21 cellular contexts compared by ENCODE assay signal in genomic region chr1:68221001-68221970, GRCh38. TPM values are rescaled to one million over a fixed set of nuclear protein-coding genes. Genes with fewer than 3 reads are reported as not detected.
DNase-seq lines count a peak whose midpoint lies in the region; TF ChIP-seq lines count a peak whose summit lies in the region.
"Had no signal": no experiment of that assay in that cellular context is flagged by ENCODE, and none has a peak within 500 bp of the region (broad histone marks: within the 10 kb centered on the region; RNA-seq: fewer than 3 reads in every experiment).

No MANE protein-coding gene starts in this region.

- H3K36me3 Mint-ChIP-seq in nephron (ENCODE audit: low read depth), result peaks cover 5% of the 10 kb centered on the region
- H3K36me3 Mint-ChIP-seq: activated CD8-positive, alpha-beta memory T cell treated with anti-CD3 and anti-CD28 coated beads, Interleukin-2, amount 10 ng/mL, durations not matched to agents 7 days and 5 days had no signal

- TF ChIP-seq POLR2A in transverse colon (IDR thresholded peaks at IDR 0.05), result no peak

- H3K27ac Mint-ChIP-seq in nephron, result peak overlapping the region; percentile 61 to 93 (median 80)
- H3K27ac Mint-ChIP-seq: activated CD8-positive, alpha-beta memory T cell treated with anti-CD3 and anti-CD28 coated beads, Interleukin-2, amount 10 ng/mL, durations not matched to agents 7 days and 5 days; activated T-helper 17 cell treated with anti-CD3 and anti-CD28 coated beads, Interleukin-2, amount 50 U/mL, for 72 hours had no signal

- DNase-seq in RWPE1 (ENCODE audit: low spot score), result peak; percentile 42
- DNase-seq in transverse colon, result no peak
- DNase-seq in DMS 273 (lab: John Stamatoyannopoulos, UW; ENCODE audit: unreplicated experiment), result no peak
- DNase-seq in middle frontal gyrus (ENCODE audit: extremely low spot score, low spot score), result no peak
- no peak for DNase-seq in 8988T
- DNase-seq in NCI-H2107 treated with DMSO at 0.1 percent for 48 hours (lab: John Stamatoyannopoulos, UW; ENCODE audit: unreplicated experiment), result no peak
- DNase-seq: activated CD4-positive, alpha-beta T cell treated with anti-CD3 and anti-CD28 coated beads for 4 hours; activated CD8-positive, alpha-beta memory T cell treated with anti-CD3 and anti-CD28 coated beads, Interleukin-2, amount 10 ng/mL, durations not matched to agents 7 days and 5 days; BE2C; central memory CD4-positive, alpha-beta T cell; effector CD4-positive, alpha-beta T cell; kidney glomerular epithelial cell; NCI-H1436 treated with DMSO at 0.1 percent for 48 hours; pancreas; Peyer's patch; stimulated activated CD4-positive, alpha-beta T cell treated with anti-CD3 and anti-CD28 coated beads, Interleukin-4, amount 100 ng/mL, for 1 hour; substantia nigra had no signal

- H3K9me3 Mint-ChIP-seq in nephron, result no peaks in the 10 kb centered on the region
- H3K9me3 Mint-ChIP-seq: activated T-helper 17 cell treated with anti-CD3 and anti-CD28 coated beads, Interleukin-2, amount 50 U/mL, for 72 hours had no signal

- H3K27me3 ChIP-seq in esophagus (ENCODE audit: control insufficient read depth in 1 of 2, insufficient read depth in 2 of 2, low read length in 2 of 2) (no peaks in the 10 kb centered on the region), transverse colon (no peaks in the 10 kb centered on the region)
- H3K27me3 ChIP-seq: BE2C, pancreas, Peyer's patch had no signal

- H3K27ac ChIP-seq in RWPE1, result no peak overlapping the region
- peak overlapping the region; percentile 67 to 83 for H3K27ac ChIP-seq in esophagus (ENCODE audit: low read depth in 2 of 2, low read length in 1 of 2)
- H3K27ac ChIP-seq in transverse colon, result peak overlapping the region; percentile 18 to 53 (median 51)
- H3K27ac ChIP-seq: Peyer's patch had no signal

- H3K4me3 ChIP-seq in esophagus (ENCODE audit: low read depth in 1 of 2, low read length in 2 of 2) (no peak overlapping the region), transverse colon (no peak overlapping the region)
- H3K4me3 ChIP-seq: pancreas, Peyer's patch, skin epidermis had no signal

- TF ChIP-seq CTCF in RWPE1 (conservative IDR thresholded peaks at IDR 0.05; ENCODE audit: low read depth), result no peak
- no peak for TF ChIP-seq CTCF in nephron (IDR thresholded peaks at IDR 0.05; ENCODE audit: unreplicated experiment in 3 of 3)
- no peak for TF ChIP-seq CTCF in transverse colon (IDR thresholded peaks at IDR 0.05)

- H3K4me1 ChIP-seq in esophagus (ENCODE audit: control insufficient read depth in 2 of 2, insufficient read depth in 2 of 2, low read length in 1 of 2) (peaks cover 0 to 2% of the 10 kb centered on the region in 2 donors), transverse colon (peaks cover 0 to 42% (median 16%) of the 10 kb centered on the region in 4 donors)
- H3K4me1 ChIP-seq: BE2C had no signal

- POLR2A ChIA-PET in RWPE1 (lab: Yijun Ruan, JAX; ENCODE audit: low non-redundant PET), result interaction anchor here (1.0 kb wide), 1 partner anchor 9 kb away, joined by 3 read pairs; no protein-coding TSS in a partner anchor

- peaks cover 69% of the 10 kb centered on the region for H3K4me1 Mint-ChIP-seq in nephron
- H3K4me1 Mint-ChIP-seq: activated CD8-positive, alpha-beta memory T cell treated with anti-CD3 and anti-CD28 coated beads, Interleukin-2, amount 10 ng/mL, durations not matched to agents 7 days and 5 days; activated T-helper 17 cell treated with anti-CD3 and anti-CD28 coated beads, Interleukin-2, amount 50 U/mL, for 72 hours had no signal

- in situ Hi-C loops in transverse colon (cut with MboI; ENCODE audit: low pct_ligation_motif_present in 1 of 4, low pct_unique_long_range_greater_than_20kb in 1 of 4, low sequenced_read_pairs in 3 of 4), result no loop called here

- H3K4me3 Mint-ChIP-seq in nephron, result peak overlapping the region in 1 of 3 experiments; percentile 28
- H3K4me3 Mint-ChIP-seq: activated CD8-positive, alpha-beta memory T cell treated with anti-CD3 and anti-CD28 coated beads, Interleukin-2, amount 10 ng/mL, durations not matched to agents 7 days and 5 days; activated T-helper 17 cell treated with anti-CD3 and anti-CD28 coated beads, Interleukin-2, amount 50 U/mL, for 72 hours had no signal

- intact Hi-C loops in transverse colon (cut with DNase I; ENCODE audit: low total_unique reads), result no loop called here

- no peak for TF ChIP-seq EP300 in transverse colon (IDR thresholded peaks at IDR 0.05; ENCODE audit: low read depth)

- H3K36me3 ChIP-seq in esophagus (ENCODE audit: control insufficient read depth in 2 of 2, insufficient read depth in 2 of 2, low read length in 1 of 2) (no peaks in the 10 kb centered on the region), transverse colon (no peaks in the 10 kb centered on the region)
- H3K36me3 ChIP-seq: BE2C, pancreas, Peyer's patch had no signal

- 40 to 44% methylated on average over 3 of the region's 3 CpGs for WGBS in esophagus, 2 donors
- 64 to 67% methylated on average over 3 of the region's 3 CpGs for WGBS in transverse colon (ENCODE audit: low coverage in 1 of 2), 2 donors

- no peaks in the 10 kb centered on the region for H3K27me3 Mint-ChIP-seq in nephron (ENCODE audit: low read depth)
- H3K27me3 Mint-ChIP-seq: activated CD8-positive, alpha-beta memory T cell treated with anti-CD3 and anti-CD28 coated beads, Interleukin-2, amount 10 ng/mL, durations not matched to agents 7 days and 5 days had no signal

- CTCF ChIA-PET in RWPE1 (lab: Yijun Ruan, JAX), result no interaction called here

- H3K9me3 ChIP-seq in esophagus (ENCODE audit: control insufficient read depth in 2 of 2, insufficient read depth in 1 of 2, low read depth in 1 of 2, low read length in 1 of 2), result no peaks in the 10 kb centered on the region
- no peaks in the 10 kb centered on the region for H3K9me3 ChIP-seq in transverse colon
- H3K9me3 ChIP-seq: BE2C, pancreas, Peyer's patch had no signal

RNA-seq across cellular contexts. Expression of gene WLS, which starts 11.0 kb away (rescaled TPM):
- polyA plus RNA-seq in esophagus, result 10 to 100 TPM; 29.4 to 52.5 TPM
- 100 to 1,000 TPM in 2 of 4 donors, 10 to 100 TPM in 2; 69.9 to 117 (median 98.7) TPM for total RNA-seq in transverse colon
- total RNA-seq: activated CD8-positive, alpha-beta memory T cell treated with anti-CD3 and anti-CD28 coated beads, Interleukin-2, amount 10 ng/mL, durations not matched to agents 7 days and 5 days had no signal
